In the genomic region with DNA sequence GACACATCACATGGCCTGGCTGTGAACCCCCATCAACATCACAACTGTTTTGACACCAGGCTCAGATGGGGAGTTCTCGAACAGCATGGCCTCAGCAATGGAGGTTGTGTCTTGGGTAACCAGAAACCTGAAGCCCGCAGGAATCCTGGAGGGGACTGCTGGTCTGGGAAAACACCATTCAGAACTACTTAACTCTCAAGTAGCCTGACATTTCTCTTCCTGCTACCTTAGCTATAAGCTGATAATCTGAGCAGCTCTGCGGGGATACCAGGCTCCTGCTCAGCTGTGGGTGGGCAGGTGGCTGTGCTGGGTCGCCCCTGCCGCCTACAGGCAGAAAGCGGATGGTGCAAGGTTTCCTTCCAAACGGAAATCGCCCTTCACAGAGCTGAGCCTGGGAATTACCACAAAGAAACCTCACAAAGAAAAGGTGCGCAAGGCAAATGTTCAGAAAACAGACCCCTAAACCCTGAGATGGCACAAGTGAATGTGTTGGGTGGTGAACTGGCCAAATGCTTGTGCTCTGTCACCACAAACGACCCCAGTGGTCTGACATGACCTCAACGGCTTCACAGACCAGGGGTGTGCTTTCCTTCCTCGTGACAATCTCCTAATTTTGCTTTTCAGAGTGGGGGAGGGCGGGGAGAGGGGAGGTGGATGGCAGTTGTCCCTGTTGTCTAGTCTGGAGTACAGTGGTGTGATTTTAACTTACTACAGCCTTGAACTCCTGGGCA, we compare ENCODE assay signal across 9 cellular contexts. TPM values are rescaled to one million over a fixed set of nuclear protein-coding genes. Genes with fewer than 3 reads are reported as not detected.
A peak's percentile ranks its signal among the peaks of the same experiment; 100 is the strongest.
DNase-seq lines count a peak whose midpoint lies in the region; ATAC-seq and TF ChIP-seq lines count a peak whose summit lies in the region.
"Had no signal": no experiment of that assay in that cellular context is flagged by ENCODE, and none has a peak within 500 bp of the region (broad histone marks: within the 10 kb centered on the region; RNA-seq: fewer than 3 reads in every experiment).

No MANE protein-coding gene starts in this region.

- in situ Hi-C loops in GM23248 (cut with MboI) = no loop called here

- H3K27me3 ChIP-seq in GM23248 (replicated peaks; ENCODE audit: insufficient read depth) = no peaks in the 10 kb centered on the region
- H3K27me3 ChIP-seq in KMS-11 (ENCODE audit: insufficient read depth, low read depth) = no peaks in the 10 kb centered on the region
- H3K27me3 ChIP-seq in RWPE2 (ENCODE audit: insufficient read depth, poor library complexity, severe bottlenecking) = no peaks in the 10 kb centered on the region
- no peaks in the 10 kb centered on the region for H3K27me3 ChIP-seq in right cardiac atrium (ENCODE audit: control insufficient read depth, insufficient read depth)

- H3K27me3 Mint-ChIP-seq in activated naive CD8-positive, alpha-beta T cell treated with anti-CD3 and anti-CD28 coated beads for 36 hours = no peaks in the 10 kb centered on the region

- H3K27ac ChIP-seq in GM23248 (no peak overlapping the region), KMS-11 (no peak overlapping the region), RWPE2 (ENCODE audit: poor library complexity, severe bottlenecking) (peak overlapping the region; percentile 1), right cardiac atrium (ENCODE audit: low read length) (no peak overlapping the region)

- H3K9ac ChIP-seq in GM23248 (peak overlapping the region; percentile 7; the same call in 1 of the 2 replicates), KMS-11 (no peak overlapping the region)

- H4K20me1 ChIP-seq in GM23248 (ENCODE audit: insufficient read depth) (no peaks in the 10 kb centered on the region), KMS-11 (ENCODE audit: insufficient read depth) (peaks cover 12% of the 10 kb centered on the region; the same call in 1 of the 2 replicates)

- POLR2A ChIA-PET in GM10248 (lab: Yijun Ruan, JAX) = interaction anchor here (0.6 to 1.0 kb wide), 3 partner anchors 27 to 257 kb away, joined by 4 read pairs; a partner anchor contains a TSS

- intact Hi-C loops in right cardiac atrium (cut with DNase I) = loop anchor here in 1 of 4 donors (10.0 kb wide), 1 partner anchor 434 kb away; no protein-coding TSS in a partner anchor

- no peak overlapping the region for H3K4me3 ChIP-seq in GM23248
- no peak overlapping the region for H3K4me3 ChIP-seq in KMS-11 (IDR thresholded peaks at IDR 0.05; ENCODE audit: insufficient read depth, low read depth, low read length)
- H3K4me3 ChIP-seq in RWPE2 (ENCODE audit: severe bottlenecking) = no peak overlapping the region
- no peak overlapping the region for H3K4me3 ChIP-seq in right cardiac atrium (ENCODE audit: low read length)
- H3K4me3 ChIP-seq in retinal pigment epithelial cell (ENCODE audit: low read length) = no peak overlapping the region
- H3K4me3 ChIP-seq: skin epidermis had no signal

- H3K9me2 ChIP-seq in GM23248 (ENCODE audit: insufficient read depth) = no peaks in the 10 kb centered on the region

- ATAC-seq in RWPE2 (ENCODE audit: low read depth) (peak; percentile 68), right cardiac atrium (peak; percentile 72 to 74)

- peak; percentile 92 for TF ChIP-seq CTCF in GM10248 (IDR thresholded peaks at IDR 0.05; ENCODE audit: control extremely low read depth, extremely low read depth, low read depth, missing control alignments)
- peak; percentile 77 for TF ChIP-seq CTCF in KMS-11 (conservative IDR thresholded peaks at IDR 0.05; ENCODE audit: low read depth, low read length)
- TF ChIP-seq CTCF in RWPE2 (IDR thresholded peaks at IDR 0.05; ENCODE audit: poor library complexity, severe bottlenecking) = peak; percentile 82
- TF ChIP-seq CTCF in retinal pigment epithelial cell (conservative IDR thresholded peaks at IDR 0.05; ENCODE audit: low read depth, low read length) = peak; percentile 98

- no peak overlapping the region for H3K4me3 Mint-ChIP-seq in activated naive CD8-positive, alpha-beta T cell treated with anti-CD3 and anti-CD28 coated beads for 36 hours

- peaks cover 58% of the 10 kb centered on the region for H3F3A ChIP-seq in GM23248 (ENCODE audit: insufficient read depth)

- WGBS in GM23248 (ENCODE audit: low coverage in 1 of 2, low lambda C conversion rate in 2 of 2, missing lambda C conversion rate in 2 of 2), 2 experiments = 20 to 24% methylated on average over 13 of the region's 13 CpGs
- 15% methylated on average over 13 of the region's 13 CpGs for WGBS in right cardiac atrium

- peaks cover 29% of the 10 kb centered on the region for H3K4me1 Mint-ChIP-seq in activated naive CD8-positive, alpha-beta T cell treated with anti-CD3 and anti-CD28 coated beads for 36 hours

- peaks cover 27% of the 10 kb centered on the region for H3K36me3 ChIP-seq in GM23248 (ENCODE audit: low read depth)
- no peaks in the 10 kb centered on the region for H3K36me3 ChIP-seq in KMS-11 (ENCODE audit: insufficient read depth)
- H3K36me3 ChIP-seq in RWPE2 (ENCODE audit: low read depth) = peaks cover 27% of the 10 kb centered on the region

- H3K4me2 ChIP-seq in GM23248 (ENCODE audit: unreplicated experiment) (no peak overlapping the region), KMS-11 (no peak overlapping the region)

- peaks cover 15% of the 10 kb centered on the region for H3K36me3 Mint-ChIP-seq in activated naive CD8-positive, alpha-beta T cell treated with anti-CD3 and anti-CD28 coated beads for 36 hours

- H2AFZ ChIP-seq in GM23248 (no peak overlapping the region), KMS-11 (ENCODE audit: low read depth) (no peak overlapping the region)

- CTCF ChIA-PET in GM10248 (lab: Yijun Ruan, JAX) = interaction anchor here (0.6 to 5.1 kb wide), 52 partner anchors 10 to 434 kb away, joined by 3 to 53 read pairs (median 5); a partner anchor contains a TSS

- H3K27ac Mint-ChIP-seq in activated naive CD8-positive, alpha-beta T cell treated with anti-CD3 and anti-CD28 coated beads for 36 hours = peak overlapping the region; percentile 3

- H3K4me1 ChIP-seq in GM23248 (ENCODE audit: insufficient read depth) (peaks cover 20% of the 10 kb centered on the region), KMS-11 (ENCODE audit: low read depth, poor library complexity, severe bottlenecking) (peaks cover 50% of the 10 kb centered on the region), RWPE2 (ENCODE audit: insufficient read depth, poor library complexity, severe bottlenecking) (no peaks in the 10 kb centered on the region), right cardiac atrium (ENCODE audit: control insufficient read depth, insufficient read depth, low read length) (no peaks in the 10 kb centered on the region)

- H3K9me3 ChIP-seq in GM23248 (ENCODE audit: low read depth) (no peaks in the 10 kb centered on the region), RWPE2 (ENCODE audit: severe bottlenecking) (no peaks in the 10 kb centered on the region), right cardiac atrium (ENCODE audit: control insufficient read depth, low read length) (no peaks in the 10 kb centered on the region)

- no peaks in the 10 kb centered on the region for H3K9me3 Mint-ChIP-seq in activated naive CD8-positive, alpha-beta T cell treated with anti-CD3 and anti-CD28 coated beads for 36 hours

- no peaks in the 10 kb centered on the region; the same call in 1 of the 2 replicates for H3K79me2 ChIP-seq in GM23248 (ENCODE audit: insufficient read depth)
- H3K79me2 ChIP-seq in KMS-11 (ENCODE audit: insufficient read depth, low read depth) = no peaks in the 10 kb centered on the region

- DNase-seq in GM10248 (ENCODE audit: extremely low spot score) (peak; percentile 78), GM23248 (peak; percentile 84), RWPE2 (ENCODE audit: low spot score) (no peak), right cardiac atrium (peak; percentile 62 to 83 (median 81)), retinal pigment epithelial cell (ENCODE audit: low read depth) (peak; percentile 61), cortex of kidney (lab: John Stamatoyannopoulos, UW) (no peak)
- peak; percentile 68 for DNase-seq in activated naive CD8-positive, alpha-beta T cell treated with anti-CD3 and anti-CD28 coated beads for 36 hours

RNA-seq across cellular contexts. Expression of a gene that starts 29.5 kb away (rescaled TPM):
- total RNA-seq in GM23248 (2014; rRNA removed; shearing (Covaris generic)) = 65.2 and 67.0 TPM in 2 replicates
- 70.7 and 75.7 TPM in 2 replicates for polyA plus RNA-seq in GM23248 (2016; fragmentation: Nextera tagmentation; extraction: Ambion mirVana)
- total RNA-seq in activated naive CD8-positive, alpha-beta T cell treated with anti-CD3 and anti-CD28 coated beads for 36 hours = 100 to 1,000 TPM; 198 to 235 TPM
- total RNA-seq in right cardiac atrium = 10 to 100 TPM; 46.7 to 53.9 (median 49.9) TPM
- 47.8 TPM for polyA plus RNA-seq in right cardiac atrium

RNA-seq across cellular contexts. Expression of a gene that starts 29.8 kb away (rescaled TPM):
- 4.6 and 5.6 TPM in 2 replicates for total RNA-seq in GM23248 (2014; rRNA removed; shearing (Covaris generic))
- polyA plus RNA-seq in GM23248 (2016; fragmentation: Nextera tagmentation; extraction: Ambion mirVana) = 10.4 and 11.5 TPM in 2 replicates
- total RNA-seq in activated naive CD8-positive, alpha-beta T cell treated with anti-CD3 and anti-CD28 coated beads for 36 hours = 10 to 100 TPM; 30.1 to 30.9 TPM
- 10 to 100 TPM in 3 of 4 donors, 1 to 10 TPM in 1; 9.7 to 12.0 (median 10.8) TPM for total RNA-seq in right cardiac atrium
- polyA plus RNA-seq in right cardiac atrium = 10.9 TPM

Comparison
In these comparisons a context has a peak if more than half of its experiments do, and no peak if none do; other contexts are left out.
1. DNase-seq: peak in GM10248 (single experiment), GM23248 (single experiment), activated naive CD8-positive, alpha-beta T cell treated with anti-CD3 and anti-CD28 coated beads for 36 hours (single experiment), right cardiac atrium (3 of 3) and retinal pigment epithelial cell (single experiment); none in RWPE2 (single experiment) and cortex of kidney (single experiment).
2. Peak in every context shown above with its lines, with median percentiles within 50 percentile points of each other: CTCF ChIP-seq.